Comparison of ENCODE assay signal across 8 cellular contexts in genomic region chr1:119327436-119328155, GRCh38. TPM values are rescaled to one million over a fixed set of nuclear protein-coding genes. Genes with fewer than 3 reads are reported as not detected.
A peak's percentile ranks its signal among the peaks of the same experiment; 100 is the strongest.
DNase-seq lines count a peak whose midpoint lies in the region; ATAC-seq and TF ChIP-seq lines count a peak whose summit lies in the region.

No MANE protein-coding gene starts in this region.

- H3K4me1 Mint-ChIP-seq in CD4-positive, CD25-positive, alpha-beta regulatory T cell: peaks cover 0 to 18% (median 10%) of the 10 kb centered on the region in 4 donors

- peaks cover 8% of the 10 kb centered on the region for H3K27me3 ChIP-seq in CD4-positive, CD25-positive, alpha-beta regulatory T cell (ENCODE audit: control insufficient read depth, insufficient read depth, low read length)
- H3K27me3 ChIP-seq in SJCRH30: no peaks in the 10 kb centered on the region

- H3K4me3 ChIP-seq in CD4-positive, CD25-positive, alpha-beta regulatory T cell (ENCODE audit: low read depth, low read length): peak overlapping the region; percentile 51
- H3K4me3 ChIP-seq in SJCRH30 (peak overlapping the region; percentile 37), cardiac fibroblast (replicated peaks in 1 of 2; ENCODE audit: low read depth in 2 of 2, low read length in 2 of 2) (peak overlapping the region in 1 of 2 donors; percentile 22)

- ATAC-seq in CD4-positive, CD25-positive, alpha-beta regulatory T cell (ENCODE audit: low read depth in 2 of 2): peak in 1 of 2 donors; percentile 38
- peak; percentile 39 for ATAC-seq in HG02759 (IDR thresholded peaks at IDR 0.05; ENCODE audit: unreplicated experiment)
- ATAC-seq in HG02623 (IDR thresholded peaks at IDR 0.05; ENCODE audit: unreplicated experiment): no peak

- H3K9me3 ChIP-seq in CD4-positive, CD25-positive, alpha-beta regulatory T cell (ENCODE audit: control insufficient read depth in 2 of 2, low read length in 2 of 2): no peaks in the 10 kb centered on the region
- H3K9me3 ChIP-seq in SJCRH30 (replicated peaks): no peaks in the 10 kb centered on the region

- peak overlapping the region; percentile 70 to 92 (median 81) for H3K4me3 Mint-ChIP-seq in CD4-positive, CD25-positive, alpha-beta regulatory T cell

- H3K27me3 Mint-ChIP-seq in CD4-positive, CD25-positive, alpha-beta regulatory T cell: peaks cover 23% of the 10 kb centered on the region

- DNase-seq in CD4-positive, CD25-positive, alpha-beta regulatory T cell: peak in 2 of 3 donors; percentile 6 to 34
- DNase-seq in SJCRH30 (peak; percentile 28 to 46), cardiac fibroblast (ENCODE audit: low read depth in 2 of 2) (peak in 1 of 2 donors; percentile 29), kidney glomerular epithelial cell (lab: John Stamatoyannopoulos, UW) (peak; percentile 9), NCI-H226 (no peak)
- DNase-seq in stimulated activated CD4-positive, alpha-beta T cell treated with anti-CD3 and anti-CD28 coated beads, Interleukin-1b, Interleukin-23, amount 100 ng/mL, for 48 hours: peak; percentile 16

- peaks cover 4% of the 10 kb centered on the region for H3K4me1 ChIP-seq in CD4-positive, CD25-positive, alpha-beta regulatory T cell (ENCODE audit: control insufficient read depth, insufficient read depth, low read length, poor library complexity, severe bottlenecking)
- H3K4me1 ChIP-seq in SJCRH30: peaks cover 28% of the 10 kb centered on the region

- peak; percentile 2 for TF ChIP-seq CTCF in cardiac fibroblast (IDR thresholded peaks at IDR 0.05; ENCODE audit: low read depth, low read length)

- H3K27ac ChIP-seq in CD4-positive, CD25-positive, alpha-beta regulatory T cell (ENCODE audit: insufficient read depth, low read length, poor library complexity, severe bottlenecking): no peak overlapping the region
- H3K27ac ChIP-seq in SJCRH30: no peak overlapping the region

- no peaks in the 10 kb centered on the region for H3K36me3 Mint-ChIP-seq in CD4-positive, CD25-positive, alpha-beta regulatory T cell

- peaks cover 0 to 2% (median 0%) of the 10 kb centered on the region in 7 donors for H3K9me3 Mint-ChIP-seq in CD4-positive, CD25-positive, alpha-beta regulatory T cell

- no peaks in the 10 kb centered on the region for H3K36me3 ChIP-seq in CD4-positive, CD25-positive, alpha-beta regulatory T cell (ENCODE audit: control insufficient read depth, insufficient read depth, low read length)
- no peaks in the 10 kb centered on the region for H3K36me3 ChIP-seq in SJCRH30

- peak overlapping the region in 1 of 3 donors; percentile 88 for H3K27ac Mint-ChIP-seq in CD4-positive, CD25-positive, alpha-beta regulatory T cell

RNA-seq across cellular contexts. Expression of gene HAO2, which starts 41.0 kb away (rescaled TPM):
- not detected for total RNA-seq in CD4-positive, CD25-positive, alpha-beta regulatory T cell
- not detected for polyA plus RNA-seq in CD4-positive, CD25-positive, alpha-beta regulatory T cell
- not detected in 2 replicates for total RNA-seq in SJCRH30 (2014; rRNA removed; shearing (Covaris generic))
